1 cellular context compared by ENCODE assay signal in the genomic region with DNA sequence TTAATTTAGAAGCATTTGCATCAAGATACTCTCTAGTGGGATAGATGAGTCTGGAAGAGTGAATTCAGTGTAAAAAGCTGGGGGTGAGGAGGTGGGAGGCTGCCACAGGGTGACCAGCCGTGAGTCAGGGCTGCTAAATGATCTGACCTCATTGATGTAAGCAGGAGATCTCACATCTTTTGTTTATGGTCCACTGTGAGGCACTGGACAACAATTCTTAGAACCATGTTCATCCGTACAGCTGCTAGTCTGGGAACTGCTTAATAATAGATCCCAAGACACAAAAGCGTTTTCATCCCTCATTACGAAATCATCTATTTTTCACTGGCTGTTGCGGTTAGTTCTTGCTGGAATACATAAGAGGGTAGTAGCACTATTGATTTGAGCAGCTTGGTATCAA.
TF ChIP-seq lines count a peak whose summit lies in the region.

No MANE protein-coding gene starts in this region.

TF ChIP-seq in SK-N-SH, 30 proteins besides CTCF, POLR2A, EP300 and RAD21 (continued from another document):
- TF ChIP-seq SIN3A (IDR thresholded peaks at IDR 0.05; ENCODE audit: borderline replicate concordance, low read depth, low read length) (no peak), EZH2phosphoT487 (IDR thresholded peaks at IDR 0.05; ENCODE audit: borderline replicate concordance, low read depth) (no peak), YY1 (IDR thresholded peaks at IDR 0.05; ENCODE audit: low read depth) (no peak)
